In the genomic region with DNA sequence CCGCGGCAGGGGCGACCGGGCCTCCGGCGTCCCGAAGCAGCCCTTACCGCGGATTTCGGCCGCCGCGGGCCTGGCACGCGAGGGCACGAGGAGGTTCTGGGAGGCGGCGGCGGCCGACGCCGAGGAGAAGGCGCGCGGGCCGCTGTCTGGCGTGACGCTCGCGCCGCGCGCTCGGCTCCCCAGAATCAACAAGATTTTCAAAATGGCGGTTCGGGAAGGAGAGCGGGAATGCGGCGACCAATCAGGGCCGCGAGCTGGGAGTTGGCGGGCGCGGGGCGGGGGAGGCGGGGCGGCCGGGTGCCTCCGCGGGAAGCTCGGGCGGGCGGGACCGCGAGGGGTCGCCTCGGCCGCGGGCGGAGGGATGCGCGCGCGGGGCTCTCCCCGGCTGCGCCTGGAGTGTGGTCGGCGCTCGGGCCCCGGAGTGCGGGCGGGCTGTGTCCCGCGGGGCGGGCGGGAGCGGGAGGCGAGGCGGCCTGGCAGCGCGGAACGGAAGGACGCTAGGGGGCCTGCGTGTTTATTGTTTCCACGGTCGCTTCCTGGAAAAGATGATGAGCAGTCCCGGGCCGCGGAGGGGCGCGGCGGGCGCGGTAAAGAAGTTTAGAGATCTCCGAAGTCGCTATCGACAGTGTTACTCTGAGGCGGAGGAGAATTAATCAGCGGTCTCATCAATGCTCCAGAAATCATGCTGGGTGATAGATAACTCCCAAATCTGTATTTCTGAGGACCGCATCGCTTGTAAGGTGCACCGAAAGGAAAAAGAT, we compare ENCODE assay signal across 8 cellular contexts. TPM values are rescaled to one million over a fixed set of nuclear protein-coding genes. Genes with fewer than 3 reads are reported as not detected.
A peak's percentile ranks its signal among the peaks of the same experiment; 100 is the strongest.
DNase-seq lines count a peak whose midpoint lies in the region; ATAC-seq, FAIRE-seq and TF ChIP-seq lines count a peak whose summit lies in the region.

A gene with protein sequence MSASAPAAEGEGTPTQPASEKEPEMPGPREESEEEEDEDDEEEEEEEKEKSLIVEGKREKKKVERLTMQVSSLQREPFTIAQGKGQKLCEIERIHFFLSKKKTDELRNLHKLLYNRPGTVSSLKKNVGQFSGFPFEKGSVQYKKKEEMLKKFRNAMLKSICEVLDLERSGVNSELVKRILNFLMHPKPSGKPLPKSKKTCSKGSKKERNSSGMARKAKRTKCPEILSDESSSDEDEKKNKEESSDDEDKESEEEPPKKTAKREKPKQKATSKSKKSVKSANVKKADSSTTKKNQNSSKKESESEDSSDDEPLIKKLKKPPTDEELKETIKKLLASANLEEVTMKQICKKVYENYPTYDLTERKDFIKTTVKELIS (minus strand): TSS at position 193 of the 761 bp plus-strand sequence. CDS start 543 bp downstream, outside the sequence.

- peaks cover 41% of the 10 kb centered on the region for H3K36me3 Mint-ChIP-seq in activated naive CD8-positive, alpha-beta T cell treated with anti-CD3 and anti-CD28 coated beads for 36 hours

- H3K9ac ChIP-seq in SU-DHL-6 (ENCODE audit: low read length), result peak within 1 kb of the TSS; percentile 94

- peak within 1 kb of the TSS; percentile 70 for H2AFZ ChIP-seq in SU-DHL-6 (ENCODE audit: low read depth, low read length, severe bottlenecking)

- H3K79me2 ChIP-seq in SU-DHL-6 (ENCODE audit: insufficient read depth, low read length), result peaks cover 51% of the 10 kb centered on the region

- peak; percentile 31 for ATAC-seq in HG02610 (IDR thresholded peaks at IDR 0.05; ENCODE audit: unreplicated experiment)
- ATAC-seq in Right ventricle myocardium inferior, result peak; percentile 87
- ATAC-seq in pancreas, result peak; percentile 77 to 88 (median 82)

- whole genome bisulfite sequencing in pancreas, 2 donors, result 1% methylated on average over 55 to 102 of the region's 102 CpGs
- under 1% methylated on average over 102 of the region's 102 CpGs for WGBS in thymus

- H3K27ac ChIP-seq in SU-DHL-6 (ENCODE audit: low read depth, low read length) (peak within 1 kb of the TSS; percentile 86), pancreas (peak within 1 kb of the TSS; percentile 87 to 99 (median 95)), thymus (ENCODE audit: low read depth) (peak within 1 kb of the TSS; percentile 98)

- H3K4me1 Mint-ChIP-seq in activated naive CD8-positive, alpha-beta T cell treated with anti-CD3 and anti-CD28 coated beads for 36 hours, result peaks cover 40% of the 10 kb centered on the region

- peak within 1 kb of the TSS; percentile 97 for H3K4me2 ChIP-seq in SU-DHL-6 (ENCODE audit: low read depth, low read length, poor library complexity, severe bottlenecking)

- peaks cover 12% of the 10 kb centered on the region; the same call in 1 of the 2 replicates for H3K9me3 ChIP-seq in SU-DHL-6 (ENCODE audit: insufficient read depth, low read length)
- no peaks in the 10 kb centered on the region for H3K9me3 ChIP-seq in pancreas
- H3K9me3 ChIP-seq in thymus (ENCODE audit: control insufficient read depth), result peaks cover 2% of the 10 kb centered on the region

- no peak for FAIRE-seq in pancreas (lab: Jason Lieb, UNC)

- H3K27me3 ChIP-seq in SU-DHL-6 (ENCODE audit: low read length) (no peaks in the 10 kb centered on the region), pancreas (no peaks in the 10 kb centered on the region), thymus (ENCODE audit: control insufficient read depth, insufficient read depth) (no peaks in the 10 kb centered on the region)

- TF ChIP-seq CTCF in SU-DHL-6 (IDR thresholded peaks at IDR 0.05; ENCODE audit: insufficient read depth, low read length, poor library complexity, severe bottlenecking), result peak; percentile 39
- TF ChIP-seq CTCF in pancreas (IDR thresholded peaks at IDR 0.05), result peak in 2 of 4 donors; percentile 42 to 44

- no peaks in the 10 kb centered on the region for H3K9me3 Mint-ChIP-seq in activated naive CD8-positive, alpha-beta T cell treated with anti-CD3 and anti-CD28 coated beads for 36 hours

- H3K36me3 ChIP-seq in SU-DHL-6 (ENCODE audit: low read length) (peaks cover 26% of the 10 kb centered on the region), pancreas (no peaks in the 10 kb centered on the region), thymus (ENCODE audit: control insufficient read depth, insufficient read depth) (no peaks in the 10 kb centered on the region)

- no peaks in the 10 kb centered on the region for H3K9me2 ChIP-seq in SU-DHL-6 (replicated peaks; ENCODE audit: insufficient read depth, low read length)

- peak; percentile 57 for TF ChIP-seq POLR2A in GM10847 (IDR thresholded peaks at IDR 0.05; ENCODE audit: extremely low read depth, insufficient read length)

- H3K4me1 ChIP-seq in pancreas (peaks cover 4 to 10% (median 10%) of the 10 kb centered on the region in 3 donors), thymus (ENCODE audit: control insufficient read depth, insufficient read depth, low read length) (peaks cover 20% of the 10 kb centered on the region)

- intact Hi-C loops in Right ventricle myocardium inferior (cut with DNase I) (loop anchor here (2.0 to 5.0 kb wide), 3 partner anchors 42 to 240 kb away; a partner anchor contains a TSS), pancreas (cut with DNase I) (no loop called here)

- peak within 1 kb of the TSS; percentile 75 for H3K4me3 ChIP-seq in SU-DHL-6 (ENCODE audit: insufficient read depth, low read length, poor library complexity, severe bottlenecking)
- peak within 1 kb of the TSS; percentile 66 to 95 (median 83) for H3K4me3 ChIP-seq in pancreas
- peak within 1 kb of the TSS; percentile 97 for H3K4me3 ChIP-seq in thymus (ENCODE audit: low read length)

- peak within 1 kb of the TSS; percentile 99 for H3K4me3 Mint-ChIP-seq in activated naive CD8-positive, alpha-beta T cell treated with anti-CD3 and anti-CD28 coated beads for 36 hours

- peaks cover 30% of the 10 kb centered on the region for H4K20me1 ChIP-seq in SU-DHL-6 (ENCODE audit: low read depth, low read length)

- DNase-seq in NCI-H1105 (lab: John Stamatoyannopoulos, UW) (peak; percentile 89), Right ventricle myocardium inferior (ENCODE audit: missing footprints) (peak; percentile 93), pancreas (peak; percentile 82 to 90 (median 86))
- DNase-seq in activated naive CD8-positive, alpha-beta T cell treated with anti-CD3 and anti-CD28 coated beads for 36 hours, result peak; percentile 85

- peaks cover 29% of the 10 kb centered on the region for H3F3A ChIP-seq in SU-DHL-6 (ENCODE audit: insufficient read depth)

- H3K27ac Mint-ChIP-seq in activated naive CD8-positive, alpha-beta T cell treated with anti-CD3 and anti-CD28 coated beads for 36 hours, result peak within 1 kb of the TSS; percentile 99

- H3K27me3 Mint-ChIP-seq in activated naive CD8-positive, alpha-beta T cell treated with anti-CD3 and anti-CD28 coated beads for 36 hours, result no peaks in the 10 kb centered on the region

RNA-seq across cellular contexts. Expression of the gene that starts here (rescaled TPM):
- 100 to 1,000 TPM; 223 to 241 TPM for total RNA-seq in activated naive CD8-positive, alpha-beta T cell treated with anti-CD3 and anti-CD28 coated beads for 36 hours
- total RNA-seq in Right ventricle myocardium inferior (68.6 TPM), pancreas (10 to 100 TPM; 22.6 to 34.1 (median 28.2) TPM)
- polyA plus RNA-seq in pancreas (10 to 100 TPM; 13.8 to 24.4 TPM), thymus (71.6 TPM)

Comparison
In these comparisons a context has a peak if more than half of its experiments do, and no peak if none do; other contexts are left out.
1. Peak in every context shown above with its lines: DNase-seq, ATAC-seq, H3K4me3 ChIP-seq and H3K27ac ChIP-seq.
2. ATAC-seq: peak in every context shown above with its lines; median percentile 87 in Right ventricle myocardium inferior; 82 in pancreas; 31 in HG02610.